ENCODE assay signal across 8 cellular contexts in genomic region chr2:88691339-88692183, GRCh38. TPM values are rescaled to one million over a fixed set of nuclear protein-coding genes. Genes with fewer than 3 reads are reported as not detected.
DNase-seq lines count a peak whose midpoint lies in the region; ATAC-seq, FAIRE-seq and TF ChIP-seq lines count a peak whose summit lies in the region.

Gene RPIA (plus strand): TSS chr2:88691673. CDS start chr2:88691699, 26 bp downstream.

- peak; percentile 73 for TF ChIP-seq CTCF in H9 (conservative IDR thresholded peaks at IDR 0.05)
- peak; percentile 59 for TF ChIP-seq CTCF in fibroblast of the aortic adventitia (IDR thresholded peaks at IDR 0.05; ENCODE audit: insufficient read depth, low read length)
- peak; percentile 55 for TF ChIP-seq CTCF in nephron progenitor cell (IDR thresholded peaks at IDR 0.05)

- no peak within 1 kb of the TSS for H4K8ac ChIP-seq in H9 (replicated peaks; ENCODE audit: insufficient read length, low read depth, low read length)

- H3K4me3 ChIP-seq in fibroblast of the aortic adventitia (ENCODE audit: low read depth, low read length): peak within 1 kb of the TSS; percentile 97

- H3K79me1 ChIP-seq in H9 (ENCODE audit: insufficient read depth, low read depth, low read length, poor library complexity, severe bottlenecking): no peaks in the 10 kb centered on the region

- H3K27me3 Mint-ChIP-seq in H9 (ENCODE audit: low read depth): peaks cover 9% of the 10 kb centered on the region
- H3K27me3 Mint-ChIP-seq in nephron progenitor cell (ENCODE audit: low read depth, poor library complexity): peaks cover 4% of the 10 kb centered on the region
- no peaks in the 10 kb centered on the region for H3K27me3 Mint-ChIP-seq in stimulated activated naive CD8-positive, alpha-beta T cell treated with anti-CD3 and anti-CD28 coated beads, Interleukin-15, amount 100 ng/mL, for 72 hours

- FAIRE-seq in G401.6 (lab: Jason Lieb, UNC): peak; percentile 95

- H3K27ac ChIP-seq in H9 (ENCODE audit: insufficient read length, low read depth, low read length): no peak within 1 kb of the TSS

- H4K20me1 ChIP-seq in H9 (ENCODE audit: control insufficient read depth, insufficient read depth, insufficient read length): no peaks in the 10 kb centered on the region

- H3K9ac ChIP-seq in H9 (ENCODE audit: extremely low read depth, insufficient read length, low read length): peak within 1 kb of the TSS; percentile 85

- DNase-seq in H9 (peak; percentile 99), M059J (ENCODE audit: low read depth) (peak; percentile 97), SHP77 (lab: John Stamatoyannopoulos, UW) (peak; percentile 97 to 98), fibroblast of the aortic adventitia (ENCODE audit: low read depth) (peak; percentile 99), nephron progenitor cell (peak; percentile 97)
- DNase-seq in activated effector memory CD4-positive, alpha-beta T cell treated with Interleukin-2 at 50 U/mL for 16 hours: peak; percentile 98
- DNase-seq in stimulated activated naive CD8-positive, alpha-beta T cell treated with anti-CD3 and anti-CD28 coated beads, Interleukin-15, amount 100 ng/mL, for 72 hours: peak; percentile 96 to 98

- H2BK15ac ChIP-seq in H9 (ENCODE audit: low read depth, low read length): no peak within 1 kb of the TSS

- no peaks in the 10 kb centered on the region for H3K27me3 ChIP-seq in H9 (ENCODE audit: insufficient read depth, low read length)

- H3K14ac ChIP-seq in H9 (ENCODE audit: insufficient read depth, low read length): peak within 1 kb of the TSS; percentile 82; the same call in 1 of the 2 replicates

- H3K27ac Mint-ChIP-seq in H9 (peak within 1 kb of the TSS; percentile 49 to 98 (median 90); a peak in 6 of 7 replicates), nephron progenitor cell (peak within 1 kb of the TSS; percentile 96)
- peak within 1 kb of the TSS; percentile 98 to 99 for H3K27ac Mint-ChIP-seq in stimulated activated naive CD8-positive, alpha-beta T cell treated with anti-CD3 and anti-CD28 coated beads, Interleukin-15, amount 100 ng/mL, for 72 hours

- no peak within 1 kb of the TSS for H2BK120ac ChIP-seq in H9 (ENCODE audit: low read depth, low read length, poor library complexity, severe bottlenecking)

- no peak within 1 kb of the TSS for H2BK5ac ChIP-seq in H9 (ENCODE audit: insufficient read length, low read length)

- H3K4me3 Mint-ChIP-seq in H9 (peak within 1 kb of the TSS; percentile 90 to 95), nephron progenitor cell (peak within 1 kb of the TSS; percentile 98)
- peak within 1 kb of the TSS; percentile 97 to 98 for H3K4me3 Mint-ChIP-seq in stimulated activated naive CD8-positive, alpha-beta T cell treated with anti-CD3 and anti-CD28 coated beads, Interleukin-15, amount 100 ng/mL, for 72 hours

- H3T11ph ChIP-seq in H9 (ENCODE audit: low read length): no peak within 1 kb of the TSS

- no peak within 1 kb of the TSS for H4K91ac ChIP-seq in H9 (ENCODE audit: insufficient read length, low read depth, low read length)

- H3K4me1 Mint-ChIP-seq in H9 (peaks cover 18 to 19% of the 10 kb centered on the region in 2 experiments), nephron progenitor cell (peaks cover 37% of the 10 kb centered on the region)
- peaks cover 67% of the 10 kb centered on the region for H3K4me1 Mint-ChIP-seq in stimulated activated naive CD8-positive, alpha-beta T cell treated with anti-CD3 and anti-CD28 coated beads, Interleukin-15, amount 100 ng/mL, for 72 hours

- H3K56ac ChIP-seq in H9 (ENCODE audit: insufficient read length, low read depth, low read length): no peak within 1 kb of the TSS

- peak within 1 kb of the TSS; percentile 22 for H2AFZ ChIP-seq in H9 (ENCODE audit: low read length)

- H2BK20ac ChIP-seq in H9 (ENCODE audit: low read depth, low read length, poor library complexity, severe bottlenecking): no peak within 1 kb of the TSS

- WGBS in H9 (ENCODE audit: extremely low coverage, insufficient read length, low lambda C conversion rate): no CpG with 5 or more reads among the region's 71 CpGs

- H3K23me2 ChIP-seq in H9 (ENCODE audit: insufficient read length, low read depth, low read length, poor library complexity, severe bottlenecking): peaks cover 12% of the 10 kb centered on the region

- H3K9me3 ChIP-seq in H9 (ENCODE audit: control insufficient read depth, low read depth, low read length): peaks cover 3% of the 10 kb centered on the region

- no peak within 1 kb of the TSS for H2BK12ac ChIP-seq in H9 (ENCODE audit: insufficient read length, low read depth, low read length)

- H3K23ac ChIP-seq in H9 (ENCODE audit: insufficient read length, low read depth, low read length): no peak within 1 kb of the TSS

- H3K18ac ChIP-seq in H9 (ENCODE audit: insufficient read length, low read depth, low read length): peak within 1 kb of the TSS; percentile 20

- no peak within 1 kb of the TSS for H3K4ac ChIP-seq in H9 (ENCODE audit: low read depth, low read length)

- H2AK5ac ChIP-seq in H9 (ENCODE audit: insufficient read length, low read length): no peak within 1 kb of the TSS

- H3K9me3 Mint-ChIP-seq in H9 (peaks cover 34 to 41% of the 10 kb centered on the region in 2 experiments), nephron progenitor cell (peaks cover 47% of the 10 kb centered on the region)
- H3K9me3 Mint-ChIP-seq in stimulated activated naive CD8-positive, alpha-beta T cell treated with anti-CD3 and anti-CD28 coated beads, Interleukin-15, amount 100 ng/mL, for 72 hours: peaks cover 6 to 13% of the 10 kb centered on the region in 2 donors

- peak within 1 kb of the TSS; percentile 93 for H3K4me2 ChIP-seq in H9 (ENCODE audit: insufficient read depth, insufficient read length, low read length)

- peak within 1 kb of the TSS; percentile 26 for H4K5ac ChIP-seq in H9 (ENCODE audit: insufficient read length, low read depth, low read length)

- peaks cover 2% of the 10 kb centered on the region; the same call in 1 of the 2 replicates for H3K4me1 ChIP-seq in H9 (ENCODE audit: insufficient read depth, low read length)

- H3K36me3 Mint-ChIP-seq in H9 (ENCODE audit: insufficient read depth in 1 of 3, low read depth in 3 of 3) (peaks cover 26 to 33% (median 27%) of the 10 kb centered on the region in 3 experiments), nephron progenitor cell (ENCODE audit: low read depth) (peaks cover 44% of the 10 kb centered on the region)

- peak; percentile 96 for ATAC-seq in stimulated activated naive CD8-positive, alpha-beta T cell treated with anti-CD3 and anti-CD28 coated beads, Interleukin-15, amount 100 ng/mL, for 72 hours

- peaks cover 19% of the 10 kb centered on the region; the same call in 1 of the 2 replicates for H3K79me2 ChIP-seq in H9 (ENCODE audit: insufficient read depth, low read length)

RNA-seq across cellular contexts. Expression of gene RPIA, which starts in this region (rescaled TPM):
- total RNA-seq in H9 (2021) (17.3 and 18.6 TPM in 2 replicates), fibroblast of the aortic adventitia (ENCODE audit: low replicate concordance) (7.6 and 24.1 TPM in 2 replicates)
- total RNA-seq in M059J (2014; rRNA removed; shearing (Covaris generic)): 7.1 and 7.4 TPM in 2 replicates
